23 cellular contexts compared by ENCODE assay signal in the genomic region with DNA sequence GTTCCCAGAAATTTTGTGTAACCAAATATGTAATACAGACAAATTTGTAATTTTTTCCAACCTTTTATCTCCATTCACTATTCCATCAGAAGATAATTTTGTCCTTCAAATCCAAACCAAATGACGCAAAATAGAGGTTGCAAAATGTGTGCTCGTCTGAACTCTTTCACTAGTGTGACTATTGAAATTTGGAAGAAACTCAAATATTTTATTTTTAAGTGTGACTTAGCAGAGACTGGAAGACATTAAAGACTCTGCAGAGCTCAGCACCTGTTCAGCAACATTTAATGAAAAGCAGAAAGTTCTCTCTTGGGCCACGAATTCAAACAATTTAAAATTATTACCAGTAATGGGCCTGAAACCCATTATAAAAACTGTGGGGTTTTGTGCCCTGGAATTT. TPM values are rescaled to one million over a fixed set of nuclear protein-coding genes. Genes with fewer than 3 reads are reported as not detected.
"Had no signal": no experiment of that assay in that cellular context is flagged by ENCODE, and none has a peak within 500 bp of the region (broad histone marks: within the 10 kb centered on the region; RNA-seq: fewer than 3 reads in every experiment).

No MANE protein-coding gene starts in this region.

- DNase-seq: effector memory CD8-positive, alpha-beta T cell; foreskin keratinocyte; head of caudate nucleus; left colon; left ventricle myocardium superior; midbrain; sigmoid colon; small intestine; stimulated activated CD4-positive, alpha-beta T cell treated with anti-CD3 and anti-CD28 coated beads, Interleukin-12 subunit alpha, Interleukin-12 subunit beta, amount 100 ng/mL, for 4 hours; stimulated activated naive CD8-positive, alpha-beta T cell treated with anti-CD3 and anti-CD28 coated beads, Interleukin-15, Interleukin-2, amounts not matched to agents 100 U/mL and 50 U/mL, for 24 hours; thyroid gland had no signal

- H3K36me3 ChIP-seq: esophagus muscularis mucosa, neutrophil, sigmoid colon, suprapubic skin, thyroid gland had no signal

- H3K9me3 Mint-ChIP-seq: effector memory CD8-positive, alpha-beta T cell; type B pancreatic cell had no signal

- H3K27ac ChIP-seq: epithelial cell of prostate, esophagus muscularis mucosa, foreskin keratinocyte, hepatocyte, neutrophil, sigmoid colon, suprapubic skin, thyroid gland had no signal

- H3K27me3 Mint-ChIP-seq: dendritic cell treated with granulocyte-macrophage colony-stimulating factor and Interleukin-4, amounts not matched to agents 40 ng/mL and 50 ng/mL, for 4 days; effector memory CD8-positive, alpha-beta T cell; type B pancreatic cell had no signal

- ATAC-seq: effector memory CD8-positive, alpha-beta T cell; foreskin keratinocyte; left colon; left ventricle myocardium superior; natural killer cell treated with Interleukin-12 subunit alpha and Interleukin-12 subunit beta and Interleukin-15 and Interleukin-18, amount 100 ng/mL, for 72 hours; stimulated activated naive CD8-positive, alpha-beta T cell treated with anti-CD3 and anti-CD28 coated beads, Interleukin-15, Interleukin-2, amounts not matched to agents 100 U/mL and 50 U/mL, for 24 hours had no signal

- H3K4me2 ChIP-seq: hepatocyte had no signal

- H3K79me2 ChIP-seq: hepatocyte had no signal

- H3K4me3 ChIP-seq: esophagus muscularis mucosa, hepatocyte, lung, sigmoid colon, suprapubic skin, thyroid gland had no signal

- H3K27ac Mint-ChIP-seq: dendritic cell treated with granulocyte-macrophage colony-stimulating factor and Interleukin-4, amounts not matched to agents 40 ng/mL and 50 ng/mL, for 4 days; effector memory CD8-positive, alpha-beta T cell; natural killer cell treated with Interleukin-12 subunit alpha and Interleukin-12 subunit beta and Interleukin-15 and Interleukin-18, amount 100 ng/mL, for 72 hours; type B pancreatic cell had no signal

- H3K36me3 Mint-ChIP-seq: natural killer cell treated with Interleukin-12 subunit alpha and Interleukin-12 subunit beta and Interleukin-15 and Interleukin-18, amount 100 ng/mL, for 72 hours; type B pancreatic cell had no signal

- H2AFZ ChIP-seq: hepatocyte had no signal

- H3K9me3 ChIP-seq: esophagus muscularis mucosa, neutrophil, sigmoid colon, suprapubic skin, thyroid gland had no signal

- H3K4me1 ChIP-seq: esophagus muscularis mucosa, foreskin keratinocyte, sigmoid colon, suprapubic skin, thyroid gland had no signal

- H3K4me3 Mint-ChIP-seq: dendritic cell treated with granulocyte-macrophage colony-stimulating factor and Interleukin-4, amounts not matched to agents 40 ng/mL and 50 ng/mL, for 4 days; effector memory CD8-positive, alpha-beta T cell; natural killer cell treated with Interleukin-12 subunit alpha and Interleukin-12 subunit beta and Interleukin-15 and Interleukin-18, amount 100 ng/mL, for 72 hours; type B pancreatic cell had no signal

- H3K27me3 ChIP-seq: esophagus muscularis mucosa, foreskin keratinocyte, hepatocyte, neutrophil, sigmoid colon, suprapubic skin, thyroid gland had no signal

RNA-seq across cellular contexts. Expression of gene APELA, which starts 30.0 kb away (rescaled TPM):
- total RNA-seq: esophagus muscularis mucosa; foreskin keratinocyte; kidney epithelial cell; left colon; left ventricle myocardium superior; lung; natural killer cell treated with Interleukin-12 subunit alpha and Interleukin-12 subunit beta and Interleukin-15 and Interleukin-18, amount 100 ng/mL, for 72 hours; osteoblast; pulmonary artery endothelial cell; suprapubic skin had no signal
